ENCODE assay signal across 35 cellular contexts in the genomic region with DNA sequence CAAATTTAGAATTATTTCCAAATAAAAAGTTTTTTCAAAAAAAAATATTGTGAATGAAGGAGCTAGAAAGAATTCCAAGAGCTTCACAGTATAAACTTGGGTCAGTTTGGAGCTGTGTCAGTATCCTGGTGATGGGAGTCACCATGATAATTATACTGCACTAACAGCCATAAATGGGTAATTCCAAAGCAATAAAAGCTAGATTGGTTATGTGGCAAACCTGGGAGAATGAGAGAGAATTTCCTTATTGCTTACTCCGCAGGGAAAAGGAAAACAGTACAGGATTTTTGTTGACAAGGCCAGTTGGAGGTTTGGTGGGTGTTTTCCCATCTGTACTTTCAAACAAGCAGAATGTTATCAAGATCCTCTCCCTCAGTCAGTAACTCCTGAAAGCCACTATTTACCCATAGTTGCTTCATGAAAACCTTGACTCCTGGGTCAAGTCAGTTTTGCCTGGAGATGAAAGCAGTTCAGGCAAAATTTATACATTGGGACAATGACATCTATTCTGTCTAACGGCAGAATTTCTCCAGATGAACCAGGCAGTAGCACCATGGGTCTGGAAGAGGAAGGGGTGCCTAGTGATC. TPM values are rescaled to one million over a fixed set of nuclear protein-coding genes. Genes with fewer than 3 reads are reported as not detected.
"Had no signal": no experiment of that assay in that cellular context is flagged by ENCODE, and none has a peak within 500 bp of the region (broad histone marks: within the 10 kb centered on the region; RNA-seq: fewer than 3 reads in every experiment).

No MANE protein-coding gene starts in this region.

- H3K27ac ChIP-seq: brain microvascular endothelial cell, PC-9, SJCRH30, SK-N-MC, WERI-Rb-1 had no signal

- H3K27me3 ChIP-seq: brain microvascular endothelial cell had no signal

- H3K4me1 ChIP-seq: SJCRH30 had no signal

- H3K4me3 ChIP-seq: K562, PC-9, SJCRH30, SK-N-MC had no signal

- ATAC-seq: activated CD8-positive, alpha-beta T cell treated with anti-CD3 and anti-CD28 coated beads for 36 hours; activated T-cell treated with anti-CD3 and anti-CD28 coated beads, Interleukin-2, amount 50 U/mL, for 72 hours; activated T-helper 17 cell treated with anti-CD3 and anti-CD28 coated beads, Interleukin-2, amount 50 U/mL, for 72 hours; K562 had no signal

- H3K36me3 ChIP-seq: brain microvascular endothelial cell, SJCRH30, WERI-Rb-1 had no signal

- DNase-seq: activated CD4-positive, alpha-beta T cell treated with anti-CD3 and anti-CD28 coated beads, Interleukin-2, amount 10 ng/mL, durations not matched to agents 24 days and 14 days; activated CD4-positive, alpha-beta T cell treated with anti-CD3 and anti-CD28 coated beads, Interleukin-2, amount 50 U/mL, for 4 hours; activated CD8-positive, alpha-beta T cell treated with anti-CD3 and anti-CD28 coated beads for 36 hours; activated effector memory CD4-positive, alpha-beta T cell treated with anti-CD3 and anti-CD28 coated beads, Interleukin-2, amount 50 U/mL, for 16 hours; activated naive CD4-positive, alpha-beta T cell; activated naive CD4-positive, alpha-beta T cell treated with anti-CD3 and anti-CD28 coated beads, Interleukin-2, amount 50 U/mL, for 16 hours; activated naive CD8-positive, alpha-beta T cell treated with anti-CD3 and anti-CD28 coated beads for 36 hours; activated T-cell treated with anti-CD3 and anti-CD28 coated beads, Interleukin-2, amount 50 U/mL, for 1 hour; activated T-cell treated with anti-CD3 and anti-CD28 coated beads, Interleukin-2, amount 50 U/mL, for 72 hours; amniotic stem cell; aorta; brain microvascular endothelial cell; central memory CD4-positive, alpha-beta T cell; NCI-H1048; NCI-H1105 treated with DMSO at 0.1 percent for 48 hours; NCI-H1436; NCI-H1694; NCI-H1930; NCI-H2081 treated with DMSO at 0.1 percent for 48 hours; NCI-H226; NCI-H446 treated with DMSO at 0.1 percent for 48 hours; NCI-H524; NCI-H69; PC-9; SHP77; SJCRH30; T1000; WERI-Rb-1 had no signal

- H3K9me3 ChIP-seq: SJCRH30 had no signal

RNA-seq across cellular contexts. Expression of a gene that starts 26.4 kb away (rescaled TPM):
- total RNA-seq: activated CD8-positive, alpha-beta T cell treated with anti-CD3 and anti-CD28 coated beads for 36 hours; activated naive CD8-positive, alpha-beta T cell treated with anti-CD3 and anti-CD28 coated beads for 36 hours; aorta; K562; MCF 10A; PC-9; SJCRH30 had no signal

RNA-seq across cellular contexts. Expression of a gene that starts 34.8 kb away (rescaled TPM):
- total RNA-seq: activated CD4-positive, alpha-beta T cell treated with anti-CD3 and anti-CD28 coated beads, Interleukin-2, amount 10 ng/mL, durations not matched to agents 24 days and 14 days; activated CD8-positive, alpha-beta memory T cell treated with anti-CD3 and anti-CD28 coated beads for 36 hours; activated CD8-positive, alpha-beta T cell treated with anti-CD3 and anti-CD28 coated beads for 36 hours; activated naive CD8-positive, alpha-beta T cell treated with anti-CD3 and anti-CD28 coated beads for 36 hours; activated T-cell treated with anti-CD3 and anti-CD28 coated beads, Interleukin-2, amount 50 U/mL, for 72 hours; activated T-helper 17 cell treated with anti-CD3 and anti-CD28 coated beads, Interleukin-2, amount 50 U/mL, for 72 hours; MCF 10A; PC-9; SJCRH30; T-helper 1 cell treated with Interleukin-12 subunit alpha and Interleukin-12 subunit beta and Interleukin-4 antibody, amounts not matched to agents 30 ng/mL and 1 ng/mL, for 36 hours; T-helper 2 cell treated with Interferon-gamma antibody and Interleukin-4, amounts not matched to agents 100 ng/mL and 5 ng/mL, for 36 hours had no signal
